Comparison of ENCODE assay signal across 8 cellular contexts in the genomic region with DNA sequence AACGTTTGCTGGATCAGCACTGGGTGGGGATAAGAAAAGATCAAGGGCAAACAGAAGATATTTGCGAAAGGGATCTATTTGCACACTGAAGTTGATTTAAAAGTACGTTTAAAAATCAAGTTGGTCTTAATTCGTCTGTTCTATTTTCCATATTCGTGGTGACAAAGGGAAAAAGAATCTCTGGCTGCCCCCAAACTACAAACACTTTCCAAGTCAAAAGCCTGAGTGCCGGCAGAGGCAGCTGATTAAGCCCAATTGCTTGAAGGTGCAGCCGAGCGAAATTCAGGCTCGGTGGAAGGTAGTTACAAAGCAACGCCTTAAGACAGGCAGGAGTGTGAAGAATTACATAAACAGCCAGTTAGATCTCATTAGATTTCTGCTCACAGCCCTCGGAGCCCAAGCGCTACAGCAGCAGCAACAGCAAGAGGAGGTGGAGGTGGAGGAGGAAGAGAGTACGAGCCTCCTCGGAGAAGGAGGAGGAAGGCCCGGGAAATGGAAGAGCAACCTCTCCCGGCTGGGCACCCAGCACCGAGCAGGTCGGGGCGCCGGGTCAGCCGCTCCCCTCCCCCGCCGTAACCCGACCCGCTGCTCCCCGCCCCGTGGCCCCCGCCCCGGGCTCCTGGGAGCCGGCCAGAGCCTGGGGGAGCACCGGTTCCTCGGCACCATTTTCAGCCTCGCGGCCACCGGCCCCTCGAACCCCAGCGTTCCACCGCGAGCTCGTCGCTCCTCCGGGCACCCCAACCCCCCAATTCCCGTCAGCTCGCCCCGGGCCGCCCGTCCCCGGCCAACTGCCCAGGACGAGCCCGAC. TPM values are rescaled to one million over a fixed set of nuclear protein-coding genes. Genes with fewer than 3 reads are reported as not detected.
DNase-seq lines count a peak whose midpoint lies in the region; ATAC-seq and TF ChIP-seq lines count a peak whose summit lies in the region.

No MANE protein-coding gene starts in this region.

- peaks cover 0 to 4% (median 0%) of the 10 kb centered on the region in 9 donors for H3K9me3 Mint-ChIP-seq in naive thymus-derived CD8-positive, alpha-beta T cell

- CTCF ChIA-PET in AG04450 (lab: Charles Lee): interaction anchor here (0.5 to 5.2 kb wide), 5 partner anchors 12 to 91 kb away, joined by 4 to 49 read pairs (median 5); no protein-coding TSS in a partner anchor

- no peak for DNase-seq in AG04450 (ENCODE audit: low read depth, low spot score)
- peak; percentile 28 for DNase-seq in NT2/D1 (ENCODE audit: low read depth, low spot score)
- DNase-seq in activated T-helper 1 cell treated with Interleukin-2 at 50 U/mL for 16 hours (ENCODE audit: low read depth): peak; percentile 23
- DNase-seq in fibroblast of mammary gland (ENCODE audit: low read depth): peak; percentile 33
- peak; percentile 30 to 77 (median 56) for DNase-seq in naive thymus-derived CD8-positive, alpha-beta T cell
- peak; percentile 81 for DNase-seq in superior temporal gyrus (ENCODE audit: extremely low spot score)

- H3K36me3 Mint-ChIP-seq in naive thymus-derived CD8-positive, alpha-beta T cell: peaks cover 9 to 40% (median 12%) of the 10 kb centered on the region in 3 donors

- peaks cover 3% of the 10 kb centered on the region for H3K4me1 ChIP-seq in NT2/D1 (ENCODE audit: insufficient read depth, insufficient read length)

- peak overlapping the region; percentile 96 to 100 (median 98) for H3K27ac Mint-ChIP-seq in naive thymus-derived CD8-positive, alpha-beta T cell

- POLR2A ChIA-PET in AG04450 (lab: Yijun Ruan, JAX): interaction anchor here (0.6 to 3.2 kb wide), 30 partner anchors 14 to 350 kb away, joined by 3 to 85 read pairs (median 6); partner anchors contain the start of gene LUC7L3
- POLR2A ChIA-PET in naive thymus-derived CD8-positive, alpha-beta T cell (lab: Charles Lee): interaction anchor here (0.5 to 10.1 kb wide), 23 partner anchors 7 to 1976 kb away, joined by 3 to 544 read pairs (median 11); partner anchors contain the start of genes ANKRD40, LUC7L3, NME1 and SPAG9

- ATAC-seq in GM18907 (IDR thresholded peaks at IDR 0.05; ENCODE audit: unreplicated experiment) (peak; percentile 18), HG03342 (IDR thresholded peaks at IDR 0.05; ENCODE audit: unreplicated experiment) (peak; percentile 10)
- peak; percentile 2 to 8 for ATAC-seq in naive thymus-derived CD8-positive, alpha-beta T cell

- peaks cover 29% of the 10 kb centered on the region for H3K36me3 ChIP-seq in NT2/D1 (ENCODE audit: insufficient read depth, insufficient read length, low read length)

- peaks cover 0 to 1% (median 0%) of the 10 kb centered on the region in 5 donors for H3K27me3 Mint-ChIP-seq in naive thymus-derived CD8-positive, alpha-beta T cell

- H3K27ac ChIP-seq in AG04450 (ENCODE audit: low read depth, low read length): peak overlapping the region; percentile 52

- no peaks in the 10 kb centered on the region for H3K27me3 ChIP-seq in AG04450 (ENCODE audit: control insufficient read depth, insufficient read depth, low read length)
- no peaks in the 10 kb centered on the region for H3K27me3 ChIP-seq in NT2/D1 (ENCODE audit: insufficient read depth, insufficient read length)

- H3K4me3 ChIP-seq in AG04450 (ENCODE audit: low read depth, low read length) (peak overlapping the region; percentile 94), NT2/D1 (ENCODE audit: insufficient read length, low read depth) (peak overlapping the region; percentile 58), fibroblast of mammary gland (ENCODE audit: control insufficient read depth, low read depth, low read length) (peak overlapping the region; percentile 79)

- H3K4me1 Mint-ChIP-seq in naive thymus-derived CD8-positive, alpha-beta T cell: peaks cover 31 to 68% (median 60%) of the 10 kb centered on the region in 4 donors

- peak overlapping the region; percentile 80 to 100 (median 98) for H3K4me3 Mint-ChIP-seq in naive thymus-derived CD8-positive, alpha-beta T cell

- H3K9me3 ChIP-seq in AG04450 (ENCODE audit: control insufficient read depth, insufficient read depth, low read length): peaks cover 3% of the 10 kb centered on the region; the same call in 1 of the 2 replicates
- no peaks in the 10 kb centered on the region for H3K9me3 ChIP-seq in NT2/D1 (ENCODE audit: insufficient read depth, low read length)

- H3K9ac ChIP-seq in NT2/D1 (ENCODE audit: insufficient read length, low read depth): peak overlapping the region; percentile 93

- TF ChIP-seq CTCF in AG04450 (IDR thresholded peaks at IDR 0.05; ENCODE audit: low read depth, low read length) (no peak), fibroblast of mammary gland (conservative IDR thresholded peaks at IDR 0.05; ENCODE audit: control insufficient read depth, insufficient read depth, low read depth, low read length) (no peak)

RNA-seq across cellular contexts. Expression of gene TOB1, which starts 0.9 kb away (rescaled TPM):
- 18.3 and 20.3 TPM in 2 replicates for polyA plus RNA-seq in AG04450 (2011; rRNA removed)
- 31.2 and 44.4 TPM in 2 replicates for polyA minus RNA-seq in AG04450 (2011; rRNA and poly(A)+ RNA removed)
- 100 to 1,000 TPM in 1 of 2 experiments, 10 to 100 TPM in 1; 86.8 to 107 TPM for total RNA-seq in naive thymus-derived CD8-positive, alpha-beta T cell
- 100 to 1,000 TPM in 1 of 3 donors, 10 to 100 TPM in 2; 42.9 to 114 (median 65.1) TPM for polyA plus RNA-seq in naive thymus-derived CD8-positive, alpha-beta T cell

RNA-seq across cellular contexts. Expression of gene WFIKKN2, which starts 29.9 kb away (rescaled TPM):
- polyA plus RNA-seq in AG04450 (2011; rRNA removed): 0.07 and 0.10 TPM in 2 replicates
- 0.22 and 0.28 TPM in 2 replicates for polyA minus RNA-seq in AG04450 (2011; rRNA and poly(A)+ RNA removed)
- not detected for total RNA-seq in naive thymus-derived CD8-positive, alpha-beta T cell
- not detected for polyA plus RNA-seq in naive thymus-derived CD8-positive, alpha-beta T cell
